Comparison of ENCODE assay signal across 8 cellular contexts in the genomic region with DNA sequence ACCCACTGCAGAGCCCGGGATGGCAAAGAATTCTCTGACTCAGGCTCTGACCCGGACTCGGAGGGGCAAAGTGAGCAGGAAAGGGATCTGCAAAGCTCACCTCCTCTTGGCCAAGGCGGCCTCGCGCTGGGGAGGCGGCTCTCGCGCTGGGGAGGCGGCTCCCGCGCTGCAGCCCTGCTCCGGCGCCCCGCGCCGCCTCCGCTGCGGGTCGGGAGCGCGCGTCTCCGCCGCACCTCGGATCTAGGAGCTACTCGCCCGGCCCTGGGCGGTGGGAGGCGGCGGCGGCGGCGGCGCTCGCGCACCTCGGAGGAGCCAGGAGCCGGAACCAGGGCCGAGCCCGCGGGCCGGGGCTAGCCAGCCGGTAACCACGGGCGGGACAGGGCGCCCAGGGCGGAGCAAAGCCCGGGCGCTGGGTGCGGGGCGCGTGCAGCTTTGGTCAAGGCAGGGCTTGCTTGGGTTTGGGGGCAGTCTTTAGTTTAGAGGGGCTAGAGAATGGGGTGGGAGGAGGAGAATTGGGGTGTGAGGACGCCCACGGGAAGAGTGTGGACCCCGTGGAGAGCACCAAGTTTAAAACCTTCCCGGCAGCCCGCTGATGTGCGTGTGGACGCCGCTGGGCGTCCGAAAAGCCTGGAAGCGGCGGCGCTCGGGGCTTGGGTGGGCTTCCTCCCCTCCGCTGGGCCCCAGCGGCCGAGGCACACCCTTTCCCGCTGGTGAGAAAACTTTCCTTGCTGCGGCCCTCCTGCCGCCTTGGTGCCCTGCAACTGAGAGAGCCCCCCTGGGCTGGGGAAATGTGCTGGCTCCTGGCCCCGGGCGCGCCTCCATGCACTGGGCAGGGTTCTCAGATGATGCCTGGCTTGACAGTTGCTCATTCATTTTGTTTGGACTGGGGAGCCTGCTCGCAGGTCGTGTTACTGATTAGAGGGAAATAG. TPM values are rescaled to one million over a fixed set of nuclear protein-coding genes. Genes with fewer than 3 reads are reported as not detected.
DNase-seq lines count a peak whose midpoint lies in the region; ATAC-seq and TF ChIP-seq lines count a peak whose summit lies in the region.

A gene with protein sequence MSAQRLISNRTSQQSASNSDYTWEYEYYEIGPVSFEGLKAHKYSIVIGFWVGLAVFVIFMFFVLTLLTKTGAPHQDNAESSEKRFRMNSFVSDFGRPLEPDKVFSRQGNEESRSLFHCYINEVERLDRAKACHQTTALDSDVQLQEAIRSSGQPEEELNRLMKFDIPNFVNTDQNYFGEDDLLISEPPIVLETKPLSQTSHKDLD (plus strand): TSS at position 250 of the 929 bp plus-strand sequence. CDS start 21,547 bp downstream, outside the sequence.

- H3K27ac Mint-ChIP-seq in nephron = peak within 1 kb of the TSS in 1 of 3 experiments; percentile 8

- H3K27me3 Mint-ChIP-seq in nephron (ENCODE audit: low read depth) = peaks cover 26% of the 10 kb centered on the region

- POLR2A ChIA-PET in GM10248 (lab: Yijun Ruan, JAX) = no interaction called here

- 2% methylated on average over 12 of the region's 78 CpGs for WGBS in esophagus muscularis mucosa

- intact Hi-C loops in esophagus muscularis mucosa (cut with DNase I) = no loop called here

- TF ChIP-seq POLR2A in esophagus muscularis mucosa (IDR thresholded peaks at IDR 0.05; ENCODE audit: low read depth) = no peak

- H3K4me3 ChIP-seq in SJCRH30 = peak within 1 kb of the TSS; percentile 91
- H3K4me3 ChIP-seq in esophagus muscularis mucosa = peak within 1 kb of the TSS; percentile 52 to 65 (median 56)

- peaks cover 11% of the 10 kb centered on the region for H3K9me3 ChIP-seq in SJCRH30 (replicated peaks)
- no peaks in the 10 kb centered on the region for H3K9me3 ChIP-seq in esophagus muscularis mucosa

- CTCF ChIA-PET in GM10248 (lab: Yijun Ruan, JAX) = interaction anchor here (1.2 kb wide), 1 partner anchor 18 kb away, joined by 3 read pairs; no protein-coding TSS in a partner anchor

- H3K36me3 ChIP-seq in SJCRH30 = no peaks in the 10 kb centered on the region
- H3K36me3 ChIP-seq in esophagus muscularis mucosa = no peaks in the 10 kb centered on the region

- H3K36me3 Mint-ChIP-seq in nephron (ENCODE audit: low read depth) = peaks cover 3% of the 10 kb centered on the region

- H3K27me3 ChIP-seq in SJCRH30 = no peaks in the 10 kb centered on the region
- peaks cover 0 to 51% (median 2%) of the 10 kb centered on the region in 4 donors for H3K27me3 ChIP-seq in esophagus muscularis mucosa

- peaks cover 23% of the 10 kb centered on the region for H3K4me1 Mint-ChIP-seq in nephron

- TF ChIP-seq EP300 in esophagus muscularis mucosa (IDR thresholded peaks at IDR 0.05) = no peak

- H3K9me3 Mint-ChIP-seq in nephron = peaks cover 2% of the 10 kb centered on the region

- TF ChIP-seq CTCF in GM10248 (IDR thresholded peaks at IDR 0.05; ENCODE audit: control extremely low read depth, extremely low read depth, low read depth, missing control alignments) (no peak), esophagus muscularis mucosa (IDR thresholded peaks at IDR 0.05) (no peak), nephron (IDR thresholded peaks at IDR 0.05; ENCODE audit: unreplicated experiment in 3 of 3) (no peak)

- DNase-seq in GM10248 (ENCODE audit: extremely low spot score) (peak; percentile 21), SJCRH30 (peak; percentile 40 to 56), esophagus muscularis mucosa (ENCODE audit: extremely low spot score) (no peak), NAMALWA (ENCODE audit: low spot score) (no peak), NCI-H510A (lab: John Stamatoyannopoulos, UW) (no peak), SIG-M5 (lab: John Stamatoyannopoulos, UW) (no peak)

- peak; percentile 60 for ATAC-seq in HG02678 (IDR thresholded peaks at IDR 0.05; ENCODE audit: unreplicated experiment)

- peaks cover 5% of the 10 kb centered on the region for H3K4me1 ChIP-seq in SJCRH30
- peaks cover 5 to 19% (median 14%) of the 10 kb centered on the region in 4 donors for H3K4me1 ChIP-seq in esophagus muscularis mucosa

- peak within 1 kb of the TSS; percentile 83 to 86 (median 86) for H3K4me3 Mint-ChIP-seq in nephron

- H3K27ac ChIP-seq in SJCRH30 (peak within 1 kb of the TSS; percentile 55), esophagus muscularis mucosa (replicated peaks in 1 of 4) (no peak within 1 kb of the TSS)

RNA-seq across cellular contexts. Expression of the gene that starts here (rescaled TPM):
- 18.3 and 20.3 TPM in 2 replicates for total RNA-seq in SJCRH30 (2014; rRNA removed; shearing (Covaris generic))
- under 1 TPM in 3 of 4 donors, not detected in 1; 0.11 to 0.32 (median 0.17) TPM for total RNA-seq in esophagus muscularis mucosa

Comparison
In these comparisons a context has a peak if more than half of its experiments do, and no peak if none do; other contexts are left out.
1. RNA of the gene that starts here (total RNA-seq): 18.3 to 20.3 TPM in SJCRH30; 0.11 to 0.32 TPM in esophagus muscularis mucosa; every median in the first group is over 10 times any median in the second.
2. DNase-seq: peak in GM10248 (single experiment) and SJCRH30 (2 of 2); none in esophagus muscularis mucosa (single experiment), NAMALWA (single experiment), NCI-H510A (single experiment) and SIG-M5 (single experiment).